20 cellular contexts compared by ENCODE assay signal in the genomic region with DNA sequence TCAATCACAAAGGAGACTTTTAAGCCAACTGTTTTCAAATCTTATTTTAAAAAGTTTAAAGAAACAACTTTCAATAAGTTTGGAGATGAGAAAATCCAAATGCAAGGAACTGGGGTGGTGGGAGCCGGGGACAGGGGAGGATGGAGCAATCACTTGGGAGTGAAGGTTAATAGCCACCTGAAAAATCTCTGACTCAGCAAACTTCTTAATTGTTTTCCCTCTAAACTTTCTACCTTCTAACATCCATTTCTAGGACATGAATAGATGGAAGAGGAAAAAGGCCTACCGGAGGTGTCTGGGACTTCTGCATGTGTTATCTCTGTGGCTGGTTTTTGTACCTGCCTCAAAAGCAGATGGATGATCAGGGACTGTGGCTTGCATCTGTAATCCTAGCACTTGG.
"Had no signal": no experiment of that assay in that cellular context is flagged by ENCODE, and none has a peak within 500 bp of the region (broad histone marks: within the 10 kb centered on the region; RNA-seq: fewer than 3 reads in every experiment).

No MANE protein-coding gene starts in this region.

- ATAC-seq: effector memory CD8-positive, alpha-beta T cell; naive thymus-derived CD8-positive, alpha-beta T cell; stimulated activated naive B cell treated with anti-CD40 and anti-IgM and Interleukin-4, amounts not matched to agents 10 μg/mL and 1 μg/mL and 100 μg/mL, for 72 hours had no signal

- DNase-seq: effector memory CD8-positive, alpha-beta T cell; kidney; left cardiac atrium; left ventricle myocardium superior; naive thymus-derived CD8-positive, alpha-beta T cell; pancreas; psoas muscle; retina; stimulated activated CD4-positive, alpha-beta T cell treated with anti-CD3 and anti-CD28 coated beads, Interleukin-2, amount 100 ng/mL, for 24 hours; stimulated activated CD4-positive, alpha-beta T cell treated with anti-CD3 and anti-CD28 coated beads, Interleukin-4, amount 100 ng/mL, for 4 hours; stimulated activated naive B cell treated with anti-CD40 and anti-IgM and Interleukin-4, amounts not matched to agents 10 μg/mL and 1 μg/mL and 100 μg/mL, for 72 hours; stomach; substantia nigra had no signal

- H3K4me3 ChIP-seq: esophagus muscularis mucosa, gastroesophageal sphincter, hepatocyte, mucosa of descending colon, pancreas, psoas muscle, skin epidermis, stomach, tibial nerve had no signal

- H3K9me3 ChIP-seq: esophagus muscularis mucosa, gastroesophageal sphincter, mucosa of descending colon, pancreas, psoas muscle, stomach, tibial nerve had no signal

- H3K27ac ChIP-seq: epithelial cell of prostate, hepatocyte, pancreas, psoas muscle, stomach had no signal

- FAIRE-seq: kidney, pancreas had no signal

- H2AFZ ChIP-seq: hepatocyte had no signal

- H3K4me1 ChIP-seq: pancreas, psoas muscle had no signal

- H3K36me3 ChIP-seq: esophagus muscularis mucosa, gastroesophageal sphincter, pancreas, stomach, tibial nerve had no signal

- H3K4me2 ChIP-seq: hepatocyte had no signal

- H3K27me3 ChIP-seq: esophagus muscularis mucosa, gastroesophageal sphincter, hepatocyte, stomach, tibial nerve had no signal

- H3K79me2 ChIP-seq: hepatocyte had no signal
